15 cellular contexts compared by ENCODE assay signal in the genomic region with DNA sequence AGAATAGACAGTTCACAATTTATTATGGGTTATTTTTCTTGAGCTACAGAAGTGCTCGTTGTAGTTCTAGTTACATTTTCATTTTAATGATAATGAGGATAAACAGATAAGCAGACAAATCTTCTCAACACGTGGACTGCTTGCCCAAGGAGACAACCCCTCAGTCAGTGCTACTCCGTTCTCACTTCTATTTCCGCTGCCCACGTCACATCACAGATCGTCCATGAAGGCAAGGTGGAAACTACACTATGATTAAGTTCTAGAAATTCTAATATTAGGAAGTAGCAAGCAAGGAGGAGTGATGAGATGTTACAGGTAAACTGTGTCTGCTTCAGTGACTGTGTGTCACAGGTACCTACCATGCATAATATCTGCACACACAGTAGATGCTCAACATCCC.
A peak's percentile ranks its signal among the peaks of the same experiment; 100 is the strongest.
DNase-seq lines count a peak whose midpoint lies in the region; ATAC-seq lines count a peak whose summit lies in the region.
"Had no signal": no experiment of that assay in that cellular context is flagged by ENCODE, and none has a peak within 500 bp of the region (broad histone marks: within the 10 kb centered on the region; RNA-seq: fewer than 3 reads in every experiment).

No MANE protein-coding gene starts in this region.

- H3K27ac Mint-ChIP-seq in activated T-helper 1 cell treated with anti-CD3 and anti-CD28 coated beads, Interleukin-12 subunit alpha, Interleukin-12 subunit beta, Interleukin-2, Interleukin-4 antibody, amounts not matched to agents 30 ng/mL and 10 ng/mL and 1 ng/mL, durations not matched to agents 14 hours and 24 hours and 36 hours, result peak overlapping the region; percentile 13
- H3K27ac Mint-ChIP-seq: activated CD8-positive, alpha-beta memory T cell treated with anti-CD3 and anti-CD28 coated beads, Interleukin-2, amount 10 ng/mL, durations not matched to agents 7 days and 5 days; natural killer cell treated with Interleukin-12 subunit alpha and Interleukin-12 subunit beta and Interleukin-15 and Interleukin-18, amount 100 ng/mL, for 72 hours had no signal

- intact Hi-C loops in activated T-helper 1 cell treated with anti-CD3 and anti-CD28 coated beads, Interleukin-12 subunit alpha, Interleukin-12 subunit beta, Interleukin-2, Interleukin-4 antibody, amounts not matched to agents 30 ng/mL and 10 ng/mL and 1 ng/mL, durations not matched to agents 14 hours and 24 hours and 36 hours (cut with micrococcal nuclease), result no loop called here

- H3K36me3 Mint-ChIP-seq in activated T-helper 1 cell treated with anti-CD3 and anti-CD28 coated beads, Interleukin-12 subunit alpha, Interleukin-12 subunit beta, Interleukin-2, Interleukin-4 antibody, amounts not matched to agents 30 ng/mL and 10 ng/mL and 1 ng/mL, durations not matched to agents 14 hours and 24 hours and 36 hours (ENCODE audit: low read depth), result peaks cover 2% of the 10 kb centered on the region

- H3K9me3 Mint-ChIP-seq in activated T-helper 1 cell treated with anti-CD3 and anti-CD28 coated beads, Interleukin-12 subunit alpha, Interleukin-12 subunit beta, Interleukin-2, Interleukin-4 antibody, amounts not matched to agents 30 ng/mL and 10 ng/mL and 1 ng/mL, durations not matched to agents 14 hours and 24 hours and 36 hours, result no peaks in the 10 kb centered on the region
- H3K9me3 Mint-ChIP-seq: natural killer cell treated with Interleukin-12 subunit alpha and Interleukin-12 subunit beta and Interleukin-15 and Interleukin-18, amount 100 ng/mL, for 72 hours had no signal

- ATAC-seq in GM18519 (IDR thresholded peaks at IDR 0.05; ENCODE audit: low FRiP score, unreplicated experiment) (peak; percentile 75), GM21447 (IDR thresholded peaks at IDR 0.05; ENCODE audit: unreplicated experiment) (peak; percentile 70), HG03025 (IDR thresholded peaks at IDR 0.05; ENCODE audit: low FRiP score, unreplicated experiment) (peak; percentile 63)
- ATAC-seq: activated CD8-positive, alpha-beta memory T cell treated with anti-CD3 and anti-CD28 coated beads, Interleukin-2, amount 10 ng/mL, durations not matched to agents 7 days and 5 days; gastrocnemius medialis; natural killer cell treated with Interleukin-12 subunit alpha and Interleukin-12 subunit beta and Interleukin-15 and Interleukin-18, amount 100 ng/mL, for 72 hours had no signal

- no peak for DNase-seq in activated T-helper 1 cell treated with anti-CD3 and anti-CD28 coated beads, Interleukin-12 subunit alpha, Interleukin-12 subunit beta, Interleukin-2, Interleukin-4 antibody, amounts not matched to agents 30 ng/mL and 10 ng/mL and 1 ng/mL, durations not matched to agents 14 hours and 24 hours and 36 hours (ENCODE audit: low spot score)
- no peak for DNase-seq in activated CD4-positive, alpha-beta T cell treated with anti-CD3 and anti-CD28 coated beads for 1 hour
- DNase-seq in NCI-H2227 treated with DMSO at 0.1 percent for 48 hours (lab: John Stamatoyannopoulos, UW), result no peak
- no peak for DNase-seq in COR-L47 (lab: John Stamatoyannopoulos, UW)
- DNase-seq in NCI-H1694 (lab: John Stamatoyannopoulos, UW), result no peak
- DNase-seq: activated CD8-positive, alpha-beta memory T cell treated with anti-CD3 and anti-CD28 coated beads, Interleukin-2, amount 10 ng/mL, durations not matched to agents 7 days and 5 days; dorsolateral prefrontal cortex; gastrocnemius medialis; NCI-H1694 treated with DMSO at 0.1 percent for 48 hours; NCI-H345; NK-92 treated with Interleukin-12 subunit alpha and Interleukin-12 subunit beta, amount 100 ng/mL, for 24 hours had no signal

- no peak overlapping the region for H3K4me3 Mint-ChIP-seq in activated T-helper 1 cell treated with anti-CD3 and anti-CD28 coated beads, Interleukin-12 subunit alpha, Interleukin-12 subunit beta, Interleukin-2, Interleukin-4 antibody, amounts not matched to agents 30 ng/mL and 10 ng/mL and 1 ng/mL, durations not matched to agents 14 hours and 24 hours and 36 hours
- H3K4me3 Mint-ChIP-seq: activated CD8-positive, alpha-beta memory T cell treated with anti-CD3 and anti-CD28 coated beads, Interleukin-2, amount 10 ng/mL, durations not matched to agents 7 days and 5 days; natural killer cell treated with Interleukin-12 subunit alpha and Interleukin-12 subunit beta and Interleukin-15 and Interleukin-18, amount 100 ng/mL, for 72 hours had no signal

- no peaks in the 10 kb centered on the region for H3K27me3 Mint-ChIP-seq in activated T-helper 1 cell treated with anti-CD3 and anti-CD28 coated beads, Interleukin-12 subunit alpha, Interleukin-12 subunit beta, Interleukin-2, Interleukin-4 antibody, amounts not matched to agents 30 ng/mL and 10 ng/mL and 1 ng/mL, durations not matched to agents 14 hours and 24 hours and 36 hours (ENCODE audit: insufficient read depth)
- H3K27me3 Mint-ChIP-seq: activated CD8-positive, alpha-beta memory T cell treated with anti-CD3 and anti-CD28 coated beads, Interleukin-2, amount 10 ng/mL, durations not matched to agents 7 days and 5 days; natural killer cell treated with Interleukin-12 subunit alpha and Interleukin-12 subunit beta and Interleukin-15 and Interleukin-18, amount 100 ng/mL, for 72 hours had no signal

- H3K4me1 Mint-ChIP-seq in activated T-helper 1 cell treated with anti-CD3 and anti-CD28 coated beads, Interleukin-12 subunit alpha, Interleukin-12 subunit beta, Interleukin-2, Interleukin-4 antibody, amounts not matched to agents 30 ng/mL and 10 ng/mL and 1 ng/mL, durations not matched to agents 14 hours and 24 hours and 36 hours (ENCODE audit: low read depth), result no peaks in the 10 kb centered on the region
